In the genomic region with DNA sequence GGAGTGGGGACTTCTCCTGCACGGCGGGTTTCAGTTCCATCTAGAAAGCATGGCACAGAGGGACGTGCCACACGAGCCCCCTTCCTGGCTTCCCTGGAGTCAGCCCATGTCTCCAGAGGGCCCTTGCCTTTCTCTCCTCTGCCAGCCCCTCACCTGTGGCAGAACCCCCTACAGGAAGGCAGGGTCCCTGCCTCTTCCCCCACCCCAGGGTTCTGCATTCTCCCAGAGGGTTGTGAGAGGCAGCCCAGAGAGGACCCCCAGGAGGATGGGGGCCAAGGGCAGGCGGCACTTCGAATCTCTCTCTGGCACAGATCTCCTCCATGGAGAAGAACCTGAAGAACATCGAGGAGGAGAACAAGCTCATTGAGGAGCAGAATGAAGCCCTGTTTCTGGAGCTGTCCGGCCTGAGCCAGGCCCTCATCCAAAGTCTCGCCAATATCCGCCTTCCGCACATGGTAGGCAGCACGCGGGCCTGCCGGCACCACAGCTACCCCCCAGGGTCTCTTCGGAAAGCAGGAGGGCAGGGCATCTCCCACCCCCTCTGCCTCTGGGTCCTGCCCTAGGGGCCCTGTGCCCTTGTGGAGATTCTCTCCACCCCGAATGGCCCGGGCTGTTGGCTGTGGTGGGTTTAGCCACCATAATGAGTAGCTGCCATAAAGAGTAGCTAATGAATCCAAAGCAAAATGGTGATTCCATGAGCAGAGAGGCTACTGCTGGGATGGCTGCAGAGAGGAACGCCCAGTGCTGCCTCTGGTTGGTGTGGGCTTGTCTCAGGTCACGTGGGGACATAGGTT, we compare ENCODE assay signal across 11 cellular contexts.
"Had no signal": no experiment of that assay in that cellular context is flagged by ENCODE, and none has a peak within 500 bp of the region (broad histone marks: within the 10 kb centered on the region; RNA-seq: fewer than 3 reads in every experiment).

No MANE protein-coding gene starts in this region.

- H3K27ac Mint-ChIP-seq: activated CD4-positive, alpha-beta T cell treated with anti-CD3 and anti-CD28 coated beads, Interleukin-2, amount 10 ng/mL, durations not matched to agents 24 days and 14 days; mesothelial cell of epicardium; T-helper 1 cell treated with Interleukin-12 subunit alpha and Interleukin-12 subunit beta and Interleukin-4 antibody, amounts not matched to agents 30 μg/mL and 1 μg/mL, for 36 hours had no signal

- H3K9me3 Mint-ChIP-seq: activated CD4-positive, alpha-beta T cell treated with anti-CD3 and anti-CD28 coated beads, Interleukin-2, amount 10 ng/mL, durations not matched to agents 24 days and 14 days; mesothelial cell of epicardium; stimulated activated naive CD8-positive, alpha-beta T cell treated with anti-CD3 and anti-CD28 coated beads, Interleukin-15, amount 100 ng/mL, for 72 hours; T-helper 1 cell treated with Interleukin-12 subunit alpha and Interleukin-12 subunit beta and Interleukin-4 antibody, amounts not matched to agents 30 μg/mL and 1 μg/mL, for 36 hours had no signal

- H3K36me3 Mint-ChIP-seq: mesothelial cell of epicardium had no signal

- H3K4me1 ChIP-seq: esophagus squamous epithelium, foreskin keratinocyte, left lung had no signal

- H3K27me3 ChIP-seq: foreskin keratinocyte, left lung, right atrium auricular region had no signal

- DNase-seq: activated CD4-positive, alpha-beta T cell treated with anti-CD3 and anti-CD28 coated beads, Interleukin-2, amount 10 ng/mL, durations not matched to agents 24 days and 14 days; esophagus squamous epithelium; foreskin keratinocyte; stimulated activated CD4-positive, alpha-beta T cell treated with anti-CD3 and anti-CD28 coated beads, Interleukin-12 subunit alpha, Interleukin-12 subunit beta, amount 100 ng/mL, for 4 hours; stimulated activated naive CD8-positive, alpha-beta T cell treated with anti-CD3 and anti-CD28 coated beads, Interleukin-15, amount 100 ng/mL, for 72 hours had no signal

- H3K27ac ChIP-seq: esophagus squamous epithelium, foreskin keratinocyte, left lung, neutrophil, right atrium auricular region, thoracic aorta had no signal

- H3K4me3 Mint-ChIP-seq: activated CD4-positive, alpha-beta T cell treated with anti-CD3 and anti-CD28 coated beads, Interleukin-2, amount 10 ng/mL, durations not matched to agents 24 days and 14 days; mesothelial cell of epicardium; stimulated activated naive CD8-positive, alpha-beta T cell treated with anti-CD3 and anti-CD28 coated beads, Interleukin-15, amount 100 ng/mL, for 72 hours; T-helper 1 cell treated with Interleukin-12 subunit alpha and Interleukin-12 subunit beta and Interleukin-4 antibody, amounts not matched to agents 30 μg/mL and 1 μg/mL, for 36 hours had no signal

- H3K27me3 Mint-ChIP-seq: activated CD4-positive, alpha-beta T cell treated with anti-CD3 and anti-CD28 coated beads, Interleukin-2, amount 10 ng/mL, durations not matched to agents 24 days and 14 days; stimulated activated naive CD8-positive, alpha-beta T cell treated with anti-CD3 and anti-CD28 coated beads, Interleukin-15, amount 100 ng/mL, for 72 hours had no signal

- H3K9me3 ChIP-seq: esophagus squamous epithelium, left lung, neutrophil, right atrium auricular region, thoracic aorta had no signal

- H3K4me3 ChIP-seq: esophagus squamous epithelium, left lung, right atrium auricular region, thoracic aorta had no signal

- H3K36me3 ChIP-seq: esophagus squamous epithelium, left lung, neutrophil, right atrium auricular region, thoracic aorta had no signal

- H3K4me1 Mint-ChIP-seq: activated CD4-positive, alpha-beta T cell treated with anti-CD3 and anti-CD28 coated beads, Interleukin-2, amount 10 ng/mL, durations not matched to agents 24 days and 14 days; mesothelial cell of epicardium had no signal
